25 cellular contexts compared by ENCODE assay signal in genomic region chr22:44860311-44860710, GRCh38.
DNase-seq lines count a peak whose midpoint lies in the region; TF ChIP-seq lines count a peak whose summit lies in the region.
"Had no signal": no experiment of that assay in that cellular context is flagged by ENCODE, and none has a peak within 500 bp of the region (broad histone marks: within the 10 kb centered on the region; RNA-seq: fewer than 3 reads in every experiment).

No MANE protein-coding gene starts in this region.

- no peaks in the 10 kb centered on the region for H4K20me1 ChIP-seq in H9 (ENCODE audit: control insufficient read depth, insufficient read depth, insufficient read length)

- H2AFZ ChIP-seq in H9 (ENCODE audit: low read length) (no peak overlapping the region), neuronal stem cell (ENCODE audit: low read length) (no peak overlapping the region)
- H2AFZ ChIP-seq: PC-9 had no signal

- H3K79me1 ChIP-seq in H9 (ENCODE audit: insufficient read depth, low read depth, low read length, poor library complexity, severe bottlenecking): no peaks in the 10 kb centered on the region
- no peaks in the 10 kb centered on the region for H3K79me1 ChIP-seq in neuronal stem cell (ENCODE audit: low read depth, low read length)

- H3K9me3 ChIP-seq in H9 (ENCODE audit: control insufficient read depth, low read depth, low read length) (no peaks in the 10 kb centered on the region), neuronal stem cell (replicated peaks in 1 of 2; ENCODE audit: control insufficient read depth in 2 of 2, insufficient read depth in 1 of 2, low read depth in 1 of 2, low read length in 2 of 2) (peaks cover 0 to 3% of the 10 kb centered on the region in 2 donors)
- H3K9me3 ChIP-seq: A549 had no signal

- H3K4me3 ChIP-seq in neuronal stem cell (ENCODE audit: low read length in 2 of 2): peak overlapping the region in 1 of 2 donors; percentile 63
- H3K4me3 ChIP-seq: A549, PC-9 had no signal

- no peaks in the 10 kb centered on the region for H3K23me2 ChIP-seq in H9 (ENCODE audit: insufficient read length, low read depth, low read length, poor library complexity, severe bottlenecking)

- H4K5ac ChIP-seq in H9 (ENCODE audit: insufficient read length, low read depth, low read length): no peak overlapping the region

- peak overlapping the region in 2 of 3 experiments; percentile 62 to 69; a peak in 2 of 7 replicates for H3K27ac Mint-ChIP-seq in H9
- peak overlapping the region; percentile 78 for H3K27ac Mint-ChIP-seq in glutamatergic neuron (ENCODE audit: unreplicated experiment)
- H3K27ac Mint-ChIP-seq: B cell; CD8-positive, alpha-beta T cell; T-cell had no signal

- WGBS in H9 (ENCODE audit: extremely low coverage, insufficient read length, low lambda C conversion rate): no CpG with 5 or more reads among the region's 6 CpGs
- WGBS in neuronal stem cell (ENCODE audit: extremely low coverage in 2 of 2, insufficient read length in 2 of 2, insufficient replicate concordance in 1 of 2), 2 donors: no CpG with 5 or more reads among the region's 6 CpGs

- no peaks in the 10 kb centered on the region for H3K4me1 ChIP-seq in H9 (ENCODE audit: insufficient read depth, low read length)
- H3K4me1 ChIP-seq in neuronal stem cell (ENCODE audit: control insufficient read depth in 2 of 2, insufficient read depth in 1 of 2, low read depth in 1 of 2, low read length in 2 of 2): peaks cover 0 to 1% of the 10 kb centered on the region in 2 donors
- H3K4me1 ChIP-seq: A549 had no signal

- H3K27me3 Mint-ChIP-seq in H9 (ENCODE audit: low read depth): no peaks in the 10 kb centered on the region
- peaks cover 8% of the 10 kb centered on the region for H3K27me3 Mint-ChIP-seq in glutamatergic neuron (ENCODE audit: unreplicated experiment)

- H3K27me3 ChIP-seq in H9 (ENCODE audit: insufficient read depth, low read length) (no peaks in the 10 kb centered on the region), neuronal stem cell (ENCODE audit: control insufficient read depth in 3 of 3, insufficient read depth in 3 of 3, low read depth in 1 of 3, low read length in 3 of 3) (no peaks in the 10 kb centered on the region)

- no peak overlapping the region for H2BK20ac ChIP-seq in H9 (ENCODE audit: low read depth, low read length, poor library complexity, severe bottlenecking)

- TF ChIP-seq CTCF in H9 (conservative IDR thresholded peaks at IDR 0.05): no peak
- TF ChIP-seq CTCF in glutamatergic neuron (IDR thresholded peaks at IDR 0.05; ENCODE audit: partially characterized antibody, unreplicated experiment): no peak

- no peak overlapping the region for H2BK120ac ChIP-seq in H9 (ENCODE audit: low read depth, low read length, poor library complexity, severe bottlenecking)
- H2BK120ac ChIP-seq in neuronal stem cell (ENCODE audit: low read depth, low read length): no peak overlapping the region

- H3K9me3 Mint-ChIP-seq in H9 (no peaks in the 10 kb centered on the region), glutamatergic neuron (ENCODE audit: unreplicated experiment) (peaks cover 5% of the 10 kb centered on the region)
- H3K9me3 Mint-ChIP-seq: CD8-positive, alpha-beta T cell; T-cell had no signal

- H3K4ac ChIP-seq in H9 (ENCODE audit: low read depth, low read length): no peak overlapping the region
- no peak overlapping the region for H3K4ac ChIP-seq in neuronal stem cell (ENCODE audit: low read length)

- no peak overlapping the region for H3K4me3 Mint-ChIP-seq in H9
- no peak overlapping the region for H3K4me3 Mint-ChIP-seq in glutamatergic neuron (ENCODE audit: unreplicated experiment)
- H3K4me3 Mint-ChIP-seq: B cell; CD8-positive, alpha-beta T cell; T-cell had no signal

- H3K18ac ChIP-seq in H9 (ENCODE audit: insufficient read length, low read depth, low read length): no peak overlapping the region
- peak overlapping the region; percentile 8 for H3K18ac ChIP-seq in neuronal stem cell (ENCODE audit: low read length)

- H4K8ac ChIP-seq in H9 (replicated peaks; ENCODE audit: insufficient read length, low read depth, low read length) (no peak overlapping the region), neuronal stem cell (ENCODE audit: low read depth, low read length) (no peak overlapping the region)

- H2BK12ac ChIP-seq in H9 (ENCODE audit: insufficient read length, low read depth, low read length) (no peak overlapping the region), neuronal stem cell (ENCODE audit: low read length) (no peak overlapping the region)

- no peaks in the 10 kb centered on the region for H3K79me2 ChIP-seq in H9 (ENCODE audit: insufficient read depth, low read length)

- no peak overlapping the region for H3T11ph ChIP-seq in H9 (ENCODE audit: low read length)

- H2AK5ac ChIP-seq in H9 (ENCODE audit: insufficient read length, low read length) (no peak overlapping the region), neuronal stem cell (ENCODE audit: low read depth, low read length) (no peak overlapping the region)

- H3K56ac ChIP-seq in H9 (ENCODE audit: insufficient read length, low read depth, low read length): no peak overlapping the region

- H3K36me3 Mint-ChIP-seq in H9 (ENCODE audit: insufficient read depth in 1 of 3, low read depth in 3 of 3) (peaks cover 9 to 49% (median 44%) of the 10 kb centered on the region in 3 experiments; a peak in 6 of 7 replicates), glutamatergic neuron (ENCODE audit: unreplicated experiment) (peaks cover 5% of the 10 kb centered on the region)
- H3K36me3 Mint-ChIP-seq: CD8-positive, alpha-beta T cell; T-cell had no signal

- no peak overlapping the region for H3K9ac ChIP-seq in H9 (ENCODE audit: extremely low read depth, insufficient read length, low read length)
- H3K9ac ChIP-seq in neuronal stem cell (ENCODE audit: low read depth, low read length, poor library complexity): no peak overlapping the region

- DNase-seq in H9: no peak
- DNase-seq in NCI-H82 treated with DMSO at 0.1 percent for 48 hours (lab: John Stamatoyannopoulos, UW; ENCODE audit: unreplicated experiment): peak; percentile 59
- no peak for DNase-seq in glutamatergic neuron
- DNase-seq in neuronal stem cell (ENCODE audit: low spot score): no peak
- no peak for DNase-seq in NCI-H510A treated with DMSO at 0.1 percent for 48 hours (lab: John Stamatoyannopoulos, UW)
- no peak for DNase-seq in foreskin melanocyte
- DNase-seq in NCI-H2081 treated with DMSO at 0.1 percent for 48 hours (lab: John Stamatoyannopoulos, UW): no peak
- no peak for DNase-seq in activated CD4-positive, alpha-beta T cell treated with anti-CD3 and anti-CD28 coated beads for 48 hours
- DNase-seq: Calu3; CD8-positive, alpha-beta T cell; DMS153; DND-41; Karpas-422; MV-4-11; NCI-H1105; NCI-H1436 treated with DMSO at 0.1 percent for 48 hours; NCI-H1930; NCI-H2227 treated with DMSO at 0.1 percent for 48 hours; NCI-H748 treated with DMSO at 0.1 percent for 48 hours; NK-92 treated with Interleukin-12 subunit alpha and Interleukin-12 subunit beta, amount 100 ng/mL, for 24 hours; PC-9; Right ventricle myocardium superior; T-cell had no signal

- no peak overlapping the region for H2BK15ac ChIP-seq in H9 (ENCODE audit: low read depth, low read length)
- H2BK15ac ChIP-seq in neuronal stem cell (ENCODE audit: low read length): no peak overlapping the region

- H3K27ac ChIP-seq in H9 (ENCODE audit: insufficient read length, low read depth, low read length) (no peak overlapping the region), neuronal stem cell (replicated peaks; ENCODE audit: low read length) (no peak overlapping the region)
- H3K27ac ChIP-seq: A549, PC-9 had no signal

- peaks cover 2 to 31% of the 10 kb centered on the region in 2 donors for H3K36me3 ChIP-seq in neuronal stem cell (replicated peaks in 1 of 2; ENCODE audit: control insufficient read depth in 2 of 2, insufficient read depth in 2 of 2, low read length in 2 of 2)

- H3K4me1 Mint-ChIP-seq in H9 (peaks cover 0 to 20% of the 10 kb centered on the region in 2 experiments; a peak in 3 of 4 replicates), glutamatergic neuron (ENCODE audit: low read depth, unreplicated experiment) (peaks cover 2% of the 10 kb centered on the region)
- H3K4me1 Mint-ChIP-seq: B cell, T-cell had no signal

- H4K91ac ChIP-seq in H9 (ENCODE audit: insufficient read length, low read depth, low read length): no peak overlapping the region
- H4K91ac ChIP-seq in neuronal stem cell (ENCODE audit: low read depth, low read length, poor library complexity): no peak overlapping the region

- no peak overlapping the region for H2BK5ac ChIP-seq in H9 (ENCODE audit: insufficient read length, low read length)
- no peak overlapping the region for H2BK5ac ChIP-seq in neuronal stem cell (ENCODE audit: low read length)

- H3K14ac ChIP-seq in H9 (ENCODE audit: insufficient read depth, low read length): no peak overlapping the region
- no peak overlapping the region for H3K14ac ChIP-seq in neuronal stem cell (ENCODE audit: low read length)

- no peak overlapping the region for H3K4me2 ChIP-seq in H9 (ENCODE audit: insufficient read depth, insufficient read length, low read length)
- H3K4me2 ChIP-seq in neuronal stem cell (ENCODE audit: insufficient read depth, low read length, poor library complexity, severe bottlenecking): no peak overlapping the region
- H3K4me2 ChIP-seq: A549, PC-9 had no signal

- H3K23ac ChIP-seq in H9 (ENCODE audit: insufficient read length, low read depth, low read length): no peak overlapping the region
- no peak overlapping the region for H3K23ac ChIP-seq in neuronal stem cell (ENCODE audit: low read depth, low read length, poor library complexity)
